In genomic region chr7:2660359-2661095, GRCh38 we compare ENCODE assay signal across 12 cellular contexts. TPM values are rescaled to one million over a fixed set of nuclear protein-coding genes. Genes with fewer than 3 reads are reported as not detected.
DNase-seq lines count a peak whose midpoint lies in the region; ATAC-seq and TF ChIP-seq lines count a peak whose summit lies in the region.
"Had no signal": no experiment of that assay in that cellular context is flagged by ENCODE, and none has a peak within 500 bp of the region (broad histone marks: within the 10 kb centered on the region; RNA-seq: fewer than 3 reads in every experiment).

No MANE protein-coding gene starts in this region.

- no peaks in the 10 kb centered on the region for H3K9me2 ChIP-seq in MM.1S (replicated peaks; ENCODE audit: insufficient read depth, low read length)

- H3K79me2 ChIP-seq in MM.1S (ENCODE audit: low read length): no peaks in the 10 kb centered on the region

- H3F3A ChIP-seq in MM.1S (ENCODE audit: insufficient read depth, low read length): no peaks in the 10 kb centered on the region

- no peak overlapping the region for H2AFZ ChIP-seq in MM.1S (ENCODE audit: low read length)

- TF ChIP-seq CTCF in MM.1S (IDR thresholded peaks at IDR 0.05; ENCODE audit: low read length): peak; percentile 35
- TF ChIP-seq CTCF in retinal pigment epithelial cell (conservative IDR thresholded peaks at IDR 0.05; ENCODE audit: low read depth, low read length): peak; percentile 49

- H3K4me1 ChIP-seq in MM.1S (ENCODE audit: low read length): no peaks in the 10 kb centered on the region

- peaks cover 73% of the 10 kb centered on the region for H3K27me3 ChIP-seq in MM.1S (replicated peaks; ENCODE audit: insufficient read depth, low read length)

- no peaks in the 10 kb centered on the region for H4K20me1 ChIP-seq in MM.1S (ENCODE audit: insufficient read depth, low read length)

- H3K9me3 ChIP-seq in MM.1S (replicated peaks; ENCODE audit: insufficient read depth, low read length): no peaks in the 10 kb centered on the region

- 0 out of 2 replicates have a peak overlapping the region, but pooled peaks have one; percentile 21 for H3K4me2 ChIP-seq in MM.1S (ENCODE audit: low read depth, low read length)

- DNase-seq in GM03348 (ENCODE audit: low spot score) (peak; percentile 60), MM.1S (no peak), dermis blood vessel endothelial cell (peak; percentile 43), retinal pigment epithelial cell (ENCODE audit: low read depth) (no peak), anterior cingulate cortex (lab: John Stamatoyannopoulos, UW) (no peak), COR-L47 (lab: John Stamatoyannopoulos, UW) (no peak), NCI-H1105 (lab: John Stamatoyannopoulos, UW) (no peak)
- DNase-seq: activated T-cell treated with anti-CD3 and anti-CD28 coated beads, Interleukin-2, amount 50 U/mL, for 1 hour; NCI-H2081 had no signal

- no peak for ATAC-seq in GM21360 (IDR thresholded peaks at IDR 0.05; ENCODE audit: unreplicated experiment)

- H3K27ac ChIP-seq in MM.1S (ENCODE audit: low read length): no peak overlapping the region

- H3K4me3 ChIP-seq in MM.1S (ENCODE audit: low read length): no peak overlapping the region
- no peak overlapping the region for H3K4me3 ChIP-seq in retinal pigment epithelial cell (ENCODE audit: low read length)

- no peaks in the 10 kb centered on the region for H3K36me3 ChIP-seq in MM.1S (replicated peaks; ENCODE audit: insufficient read depth, low read length)

- no peak overlapping the region for H3K9ac ChIP-seq in MM.1S (ENCODE audit: low read length)

RNA-seq across cellular contexts. Expression of gene AMZ1, which starts 27.5 kb away (rescaled TPM):
- under 0.01 TPM in 2 replicates for total RNA-seq in dermis blood vessel endothelial cell
- total RNA-seq: endothelial cell of umbilical vein, HT-29 had no signal

RNA-seq across cellular contexts. Expression of gene TTYH3, which starts 28.7 kb away (rescaled TPM):
- total RNA-seq in dermis blood vessel endothelial cell: 72.8 and 159 TPM in 2 replicates

Comparison
In these comparisons a context has a peak if more than half of its experiments do, and no peak if none do; other contexts are left out.
1. DNase-seq: peak in GM03348 (single experiment) and dermis blood vessel endothelial cell (single experiment); none in MM.1S (single experiment), retinal pigment epithelial cell (single experiment), anterior cingulate cortex (0 of 58), COR-L47 (single experiment) and NCI-H1105 (single experiment).